2 cellular contexts compared by ENCODE assay signal in genomic region chr3:8097690-8098089, GRCh38.
TF ChIP-seq lines count a peak whose summit lies in the region.

No MANE protein-coding gene starts in this region.

TF ChIP-seq in SK-N-SH, 30 proteins besides CTCF, POLR2A, EP300 and RAD21 (continued from another document):
- TF ChIP-seq FOXJ3 (CRISPR knock-in tag; IDR thresholded peaks at IDR 0.05): no peak
- no peak for TF ChIP-seq EZH2phosphoT487 (IDR thresholded peaks at IDR 0.05; ENCODE audit: borderline replicate concordance, low read depth)
- TF ChIP-seq MXI1 (IDR thresholded peaks at IDR 0.05; ENCODE audit: low read depth, low read length): no peak
- TF ChIP-seq USF1 (IDR thresholded peaks at IDR 0.05; ENCODE audit: borderline replicate concordance, low read depth): no peak
- no peak for TF ChIP-seq MAX (IDR thresholded peaks at IDR 0.05; ENCODE audit: low read depth)
- no peak for TF ChIP-seq RXRA (IDR thresholded peaks at IDR 0.05; ENCODE audit: borderline replicate concordance, low read depth)
- TF ChIP-seq TEAD4 (IDR thresholded peaks at IDR 0.05; ENCODE audit: borderline replicate concordance, insufficient read depth): no peak
- TF ChIP-seq MEF2A (IDR thresholded peaks at IDR 0.05; ENCODE audit: borderline replicate concordance, low read depth): no peak
- no peak for TF ChIP-seq RCOR1 (IDR thresholded peaks at IDR 0.05; ENCODE audit: low read length)
- no peak for TF ChIP-seq CHD2 (IDR thresholded peaks at IDR 0.05; ENCODE audit: low read length, partially characterized antibody)
- no peak for TF ChIP-seq FOSL2 (IDR thresholded peaks at IDR 0.05; ENCODE audit: borderline replicate concordance, low read depth)
- no peak for TF ChIP-seq YY1 (IDR thresholded peaks at IDR 0.05; ENCODE audit: low read depth)
- TF ChIP-seq NFIC (IDR thresholded peaks at IDR 0.05; ENCODE audit: borderline replicate concordance): no peak
- no peak for TF ChIP-seq SIN3A (IDR thresholded peaks at IDR 0.05; ENCODE audit: borderline replicate concordance, low read depth, low read length)

TF ChIP-seq in SK-N-SH treated with all-trans-retinoic acid at 6 μM for 48 hours, 23 proteins besides CTCF, POLR2A, EP300 and RAD21 (continued from another document):
- TF ChIP-seq CSRNP3 (CRISPR knock-in tag; IDR thresholded peaks at IDR 0.05) (no peak), PPARA (CRISPR knock-in tag; IDR thresholded peaks at IDR 0.05; ENCODE audit: borderline replicate concordance) (no peak), ZNF565 (CRISPR knock-in tag; conservative IDR thresholded peaks at IDR 0.05; ENCODE audit: low read depth) (no peak), CREB5 (CRISPR knock-in tag; IDR thresholded peaks at IDR 0.05; ENCODE audit: low read depth) (no peak), ZFP3 (CRISPR knock-in tag; IDR thresholded peaks at IDR 0.05) (no peak), SNAI2 (CRISPR knock-in tag; IDR thresholded peaks at IDR 0.05) (no peak), OSR1 (CRISPR knock-in tag; IDR thresholded peaks at IDR 0.05) (no peak), RARB (CRISPR knock-in tag; IDR thresholded peaks at IDR 0.05) (no peak), POU6F1 (CRISPR knock-in tag; IDR thresholded peaks at IDR 0.05; ENCODE audit: borderline replicate concordance, low read depth) (no peak), CSDC2 (CRISPR knock-in tag; IDR thresholded peaks at IDR 0.05) (no peak), TSHZ2 (CRISPR knock-in tag; IDR thresholded peaks at IDR 0.05) (no peak)
